ENCODE assay signal across 19 cellular contexts in genomic region chr1:85417017-85417416, GRCh38. TPM values are rescaled to one million over a fixed set of nuclear protein-coding genes. Genes with fewer than 3 reads are reported as not detected.
DNase-seq lines count a peak whose midpoint lies in the region; ATAC-seq, FAIRE-seq and TF ChIP-seq lines count a peak whose summit lies in the region.
"Had no signal": no experiment of that assay in that cellular context is flagged by ENCODE, and none has a peak within 500 bp of the region (broad histone marks: within the 10 kb centered on the region; RNA-seq: fewer than 3 reads in every experiment).

No MANE protein-coding gene starts in this region.

- H3K79me2 ChIP-seq in SK-N-SH (ENCODE audit: insufficient read depth) (peaks cover 99% of the 10 kb centered on the region), HepG2 (ENCODE audit: insufficient read depth, low read length) (peaks cover 41% of the 10 kb centered on the region)

- WGBS in SK-N-SH (ENCODE audit: low lambda C conversion rate): 63% methylated on average over 3 of the region's 5 CpGs
- 56% methylated on average over 1 of the region's 5 CpGs for WGBS in HepG2 (ENCODE audit: low lambda C conversion rate)

- CTCF ChIA-PET in SK-N-SH (lab: Yijun Ruan, JAX): interaction anchor here (1.4 kb wide), 1 partner anchor 109 kb away, joined by 5 read pairs; no protein-coding TSS in a partner anchor
- CTCF ChIA-PET in Panc1 (lab: Charles Lee): no interaction called here
- CTCF ChIA-PET in HepG2 (lab: Yijun Ruan, JAX; ENCODE audit: low intra/inter-chr PET ratio, low total read pairs): no interaction called here

- H3K27ac ChIP-seq in SK-N-SH (ENCODE audit: low read depth in 2 of 2, low read length in 1 of 2) (peak overlapping the region in 1 of 2 experiments; percentile 80; a peak in 2 of 4 replicates), Panc1 (ENCODE audit: low read length) (no peak overlapping the region), HepG2 (ENCODE audit: extremely low read length, insufficient read depth, low read length) (no peak overlapping the region)
- H3K27ac ChIP-seq: BLaER1 had no signal

- FAIRE-seq in HepG2 (lab: Jason Lieb, UNC): no peak
- FAIRE-seq: D721Med, GM12891, GM18507 had no signal

- no peak overlapping the region for H3K9ac ChIP-seq in SK-N-SH
- no peak overlapping the region for H3K9ac ChIP-seq in HepG2 (ENCODE audit: insufficient read depth, low read depth, low read length)
- H3K9ac ChIP-seq: BLaER1 had no signal

- H3K27me3 ChIP-seq in SK-N-SH (ENCODE audit: insufficient read depth): no peaks in the 10 kb centered on the region
- no peaks in the 10 kb centered on the region for H3K27me3 ChIP-seq in Panc1 (ENCODE audit: control insufficient read depth, insufficient read depth, low read length)
- no peaks in the 10 kb centered on the region for H3K27me3 ChIP-seq in HepG2 (ENCODE audit: control insufficient read depth in 1 of 2, insufficient read depth in 2 of 2, low read length in 2 of 2)
- H3K27me3 ChIP-seq: BLaER1 had no signal

- no peak overlapping the region for H3K4me3 ChIP-seq in SK-N-SH (ENCODE audit: low read depth in 2 of 2, low read length in 1 of 2)
- H3K4me3 ChIP-seq in Panc1 (ENCODE audit: low read depth in 2 of 2, low read length in 2 of 2): no peak overlapping the region
- H3K4me3 ChIP-seq in HepG2 (replicated peaks in 1 of 3; ENCODE audit: insufficient read depth in 1 of 3, low read depth in 2 of 3, low read length in 3 of 3): no peak overlapping the region
- H3K4me3 ChIP-seq: BLaER1 had no signal

- H2AFZ ChIP-seq in SK-N-SH (ENCODE audit: low read depth): no peak overlapping the region
- H2AFZ ChIP-seq in HepG2 (ENCODE audit: low read length): no peak overlapping the region

- DNase-seq in SK-N-SH (no peak), Panc1 (ENCODE audit: low read depth, low spot score) (no peak), HepG2 (ENCODE audit: low spot score) (no peak), left lobe of liver (ENCODE audit: low spot score) (no peak), NCI-H345 (lab: John Stamatoyannopoulos, UW) (no peak)
- DNase-seq in stimulated activated CD4-positive, alpha-beta T cell treated with anti-CD3 and anti-CD28 coated beads, Interleukin-2, amount 100 ng/mL, for 24 hours: no peak
- DNase-seq: CD8-positive, alpha-beta T cell; GF-D8; NCI-H1417; NCI-H2029; NCI-H69; SHP77 treated with DMSO at 0.1 percent for 48 hours had no signal

- no peaks in the 10 kb centered on the region for H3K9me3 ChIP-seq in SK-N-SH
- no peaks in the 10 kb centered on the region for H3K9me3 ChIP-seq in Panc1 (ENCODE audit: control insufficient read depth, insufficient read depth, low read depth, low read length)
- H3K9me3 ChIP-seq in HepG2 (ENCODE audit: low read length): peaks cover 12% of the 10 kb centered on the region

- intact Hi-C loops in Panc1 (cut with micrococcal nuclease; ENCODE audit: unreplicated experiment): no loop called here
- intact Hi-C loops in HepG2 (cut with micrococcal nuclease; ENCODE audit: unreplicated experiment): loop anchor here (10.0 kb wide), 1 partner anchor 48 kb away; the partner anchor contains the start of gene DDAH1

- in situ Hi-C loops in Panc1 (cut with HindIII; ENCODE audit: low pct_unique_long_range_greater_than_20kb, low sequenced_read_pairs) (no loop called here), HepG2 (cut with HindIII; ENCODE audit: extremely low pct_ligation_motif_present, low pct_unique_long_range_greater_than_20kb) (no loop called here)

- H4K20me1 ChIP-seq in SK-N-SH (ENCODE audit: insufficient read depth) (no peaks in the 10 kb centered on the region), HepG2 (ENCODE audit: insufficient read depth, low read length) (no peaks in the 10 kb centered on the region)
- H4K20me1 ChIP-seq: BLaER1 had no signal

- TF ChIP-seq EP300 in SK-N-SH (IDR thresholded peaks at IDR 0.05; ENCODE audit: borderline replicate concordance in 1 of 2, low read depth in 1 of 2, low read length in 1 of 2) (no peak), HepG2 (IDR thresholded peaks at IDR 0.05; ENCODE audit: low read depth in 2 of 2, low read length in 2 of 2) (no peak), HepG2 (CRISPR knock-in tag; IDR thresholded peaks at IDR 0.05; ENCODE audit: borderline replicate concordance) (no peak)

- TF ChIP-seq CTCF in SK-N-SH (IDR thresholded peaks at IDR 0.05): no peak
- peak; percentile 33; the same call in 1 of the 2 replicates for TF ChIP-seq CTCF in Panc1 (IDR thresholded peaks at IDR 0.05)
- TF ChIP-seq CTCF in HepG2 (CRISPR knock-in tag; IDR thresholded peaks at IDR 0.05): 0 out of 2 replicates have a peak, but pooled peaks have one; percentile 12

- H3K36me3 ChIP-seq in SK-N-SH (replicated peaks in 1 of 2; ENCODE audit: control insufficient read depth in 1 of 2, insufficient read depth in 2 of 2, low read length in 1 of 2) (peaks cover 2 to 14% of the 10 kb centered on the region in 2 experiments), Panc1 (ENCODE audit: control insufficient read depth, insufficient read depth, low read length) (no peaks in the 10 kb centered on the region), HepG2 (replicated peaks in 1 of 2; ENCODE audit: control insufficient read depth in 1 of 2, insufficient read depth in 2 of 2, low read length in 2 of 2) (no peaks in the 10 kb centered on the region; a peak in 2 of 5 replicates)
- H3K36me3 ChIP-seq: BLaER1 had no signal

- no peak for TF ChIP-seq POLR2A in HepG2 (IDR thresholded peaks at IDR 0.05; ENCODE audit: insufficient read depth in 1 of 2, low read depth in 2 of 2, low read length in 2 of 2)

- peaks cover 14% of the 10 kb centered on the region for H3F3A ChIP-seq in SK-N-SH (replicated peaks; ENCODE audit: insufficient read depth)

- TF ChIP-seq RAD21 in SK-N-SH (IDR thresholded peaks at IDR 0.05; ENCODE audit: low read length) (no peak), HepG2 (CRISPR knock-in tag; IDR thresholded peaks at IDR 0.05) (no peak)

- POLR2A ChIA-PET in SK-N-SH (lab: Yijun Ruan, JAX) (interaction anchor here (0.7 kb wide), 1 partner anchor 10 kb away, joined by 3 read pairs; no protein-coding TSS in a partner anchor), Panc1 (lab: Charles Lee) (no interaction called here), HepG2 (lab: Yijun Ruan, JAX) (no interaction called here)

- BruUV-seq in Panc1 (replicated peaks; lab: Mats Ljungman, UMichigan): no TSS peak
- no TSS peak for BruUV-seq in HepG2 (replicated peaks; lab: Mats Ljungman, UMichigan)

- ATAC-seq in SK-N-SH treated with all-trans-retinoic acid at 6 μM for 48 hours (peak; percentile 50; the same call in 2 of the 3 replicates), Panc1 (peak; percentile 77), HepG2 (peak; percentile 69), left lobe of liver (no peak), GM21381 (IDR thresholded peaks at IDR 0.05; ENCODE audit: unreplicated experiment) (no peak)
- ATAC-seq: CD8-positive, alpha-beta T cell had no signal

- H3K9me2 ChIP-seq in SK-N-SH: no peaks in the 10 kb centered on the region

- H3K4me2 ChIP-seq in SK-N-SH: no peak overlapping the region
- no peak overlapping the region for H3K4me2 ChIP-seq in HepG2 (ENCODE audit: low read depth, low read length)
- H3K4me2 ChIP-seq: BLaER1 had no signal

- H3K4me1 ChIP-seq in SK-N-SH (ENCODE audit: control insufficient read depth in 1 of 2, insufficient read depth in 2 of 2, low read depth in 1 of 2, low read length in 1 of 2) (peaks cover 0 to 4% of the 10 kb centered on the region in 2 experiments; a peak in 2 of 4 replicates), Panc1 (ENCODE audit: control insufficient read depth, insufficient read depth, low read length) (peaks cover 10% of the 10 kb centered on the region; the same call in 1 of the 2 replicates), HepG2 (ENCODE audit: insufficient read depth, low read length) (no peaks in the 10 kb centered on the region)
- H3K4me1 ChIP-seq: BLaER1 had no signal

TF ChIP-seq in SK-N-SH, 30 proteins besides CTCF, POLR2A, EP300 and RAD21:
- no peak for TF ChIP-seq GABPA (IDR thresholded peaks at IDR 0.05; ENCODE audit: low read depth)
- no peak for TF ChIP-seq TCF12 (IDR thresholded peaks at IDR 0.05)
- TF ChIP-seq GATA2 (CRISPR knock-in tag; IDR thresholded peaks at IDR 0.05): no peak
TF ChIP-seq in SK-N-SH: peak in this region for 0.

TF ChIP-seq in HepG2, 621 proteins besides CTCF, POLR2A, EP300 and RAD21 (continues in another document):
- TF ChIP-seq SIN3A (IDR thresholded peaks at IDR 0.05; ENCODE audit: borderline replicate concordance, low read depth, low read length): no peak

RNA-seq across cellular contexts. Expression of gene DDAH1, which starts 47.9 kb away (rescaled TPM):
- polyA plus RNA-seq in SK-N-SH (2012; rRNA removed) (64.3 and 80.2 TPM in 2 replicates), HepG2 (2011; rRNA removed) (43.4 and 64.4 TPM in 2 replicates)
- polyA plus RNA-seq in SK-N-SH (2012; cell fraction: cytosol; rRNA removed): 71.3 and 82.7 TPM in 2 replicates
- polyA plus RNA-seq in SK-N-SH (2012; cell fraction: nucleus; rRNA removed): 37.6 and 47.8 TPM in 2 replicates
- total RNA-seq in Panc1 (2021; ENCODE audit: unreplicated experiment) (85.4 TPM), HepG2 (2016; rRNA removed; fragmentation: Illumina TruSeq; extraction: Trizol) (39.7 and 50.2 TPM in 2 replicates), left lobe of liver (70.6 TPM)
- 34.5 TPM for polyA plus RNA-seq in Panc1 (2012; ENCODE audit: insufficient read length)
- 4.1 and 5.5 TPM in 2 replicates for total RNA-seq in HepG2 (2016; cell fraction: cytosol; rRNA removed; fragmentation: Illumina TruSeq; extraction: Trizol; ENCODE audit: low read depth)
- 38.6 and 48.4 TPM in 2 replicates for total RNA-seq in HepG2 (2016; cell fraction: insoluble cytoplasmic fraction; rRNA removed; fragmentation: Illumina TruSeq; extraction: Trizol)
- 23.5 and 24.8 TPM in 2 replicates for total RNA-seq in HepG2 (2016; cell fraction: membrane; rRNA removed; fragmentation: Illumina TruSeq; extraction: Trizol)
- 20.4 and 23.7 TPM in 2 replicates for total RNA-seq in HepG2 (2016; cell fraction: nucleus; rRNA removed; fragmentation: Illumina TruSeq; extraction: Trizol)
- 29.4 and 40.2 TPM in 2 replicates for polyA plus RNA-seq in HepG2 (2011; cell fraction: cytosol; rRNA removed)
- polyA plus RNA-seq in HepG2 (2011; cell fraction: nucleus; rRNA removed): 12.2 and 12.7 TPM in 2 replicates
- 25.2 and 41.5 TPM in 2 replicates for polyA plus RNA-seq in HepG2 (2012)
- 3.3 TPM in 2 replicates for polyA plus RNA-seq in HepG2 (2016; cell fraction: cytosol; fragmentation: Illumina TruSeq; extraction: Trizol; ENCODE audit: low read depth)
- 63.1 and 64.3 TPM in 2 replicates for polyA plus RNA-seq in HepG2 (2016; cell fraction: insoluble cytoplasmic fraction; fragmentation: Illumina TruSeq; extraction: Trizol; ENCODE audit: low read depth)
- polyA plus RNA-seq in HepG2 (2016; cell fraction: membrane; fragmentation: Illumina TruSeq; extraction: Trizol; ENCODE audit: low read depth): 17.3 and 18.8 TPM in 2 replicates
- 29.0 TPM in 2 replicates for polyA plus RNA-seq in HepG2 (2016; cell fraction: nucleus; fragmentation: Illumina TruSeq; extraction: Trizol; ENCODE audit: insufficient read depth, low read depth)
- polyA minus RNA-seq in HepG2 (2011; rRNA and poly(A)+ RNA removed; ENCODE audit: low replicate concordance): 12.5 and 50.8 TPM in 2 replicates
- polyA minus RNA-seq in HepG2 (2011; cell fraction: cytosol; rRNA and poly(A)+ RNA removed): 32.4 and 32.9 TPM in 2 replicates
- polyA minus RNA-seq in HepG2 (2011; cell fraction: nucleus; rRNA and poly(A)+ RNA removed): 29.5 and 32.7 TPM in 2 replicates
- total RNA-seq: CD8-positive, alpha-beta T cell; OCI-LY7 had no signal

Comparison
In these comparisons a context has a peak if more than half of its experiments do, and no peak if none do; other contexts are left out.
1. ATAC-seq: peak in SK-N-SH treated with all-trans-retinoic acid at 6 μM for 48 hours (single experiment), Panc1 (single experiment) and HepG2 (single experiment); none in left lobe of liver (single experiment) and GM21381 (single experiment).